ENCODE assay signal across 20 cellular contexts in genomic region chr11:104620991-104621390, GRCh38.
"Had no signal": no experiment of that assay in that cellular context is flagged by ENCODE, and none has a peak within 500 bp of the region (broad histone marks: within the 10 kb centered on the region; RNA-seq: fewer than 3 reads in every experiment).

No MANE protein-coding gene starts in this region.

- H3K4me1 ChIP-seq: esophagus muscularis mucosa, gastrocnemius medialis, psoas muscle, tibial artery had no signal

- H3K4me3 Mint-ChIP-seq: central memory CD8-positive, alpha-beta T cell; naive B cell; nephron had no signal

- H3K27me3 ChIP-seq: esophagus muscularis mucosa, gastrocnemius medialis, heart right ventricle, sigmoid colon, tibial artery had no signal

- H3K4me1 Mint-ChIP-seq: central memory CD8-positive, alpha-beta T cell; naive B cell; nephron had no signal

- H3K27me3 Mint-ChIP-seq: central memory CD8-positive, alpha-beta T cell; naive B cell had no signal

- H3K27ac Mint-ChIP-seq: naive B cell, nephron had no signal

- H3K9me3 ChIP-seq: esophagus muscularis mucosa, gastrocnemius medialis, lower lobe of right lung, psoas muscle, sigmoid colon, tibial artery had no signal

- ATAC-seq: gastrocnemius medialis; heart right ventricle; left cardiac atrium; lower lobe of right lung; psoas muscle; stimulated activated naive CD8-positive, alpha-beta T cell treated with anti-CD3 and anti-CD28 coated beads, Interleukin-15, Interleukin-2, amounts not matched to agents 100 U/mL and 50 U/mL, for 24 hours had no signal

- H3K27ac ChIP-seq: epithelial cell of prostate, esophagus muscularis mucosa, gastrocnemius medialis, heart right ventricle, left ventricle myocardium inferior, lower lobe of right lung, psoas muscle, sigmoid colon, tibial artery had no signal

- H3K36me3 ChIP-seq: esophagus muscularis mucosa, gastrocnemius medialis, heart right ventricle, left ventricle myocardium inferior, lower lobe of right lung, sigmoid colon, tibial artery had no signal

- H3K4me3 ChIP-seq: esophagus muscularis mucosa, gastrocnemius medialis, heart right ventricle, left ventricle myocardium inferior, lower lobe of right lung, psoas muscle, sigmoid colon, skin epidermis, tibial artery had no signal

- DNase-seq: cortex of kidney; effector memory CD4-positive, alpha-beta T cell; gastrocnemius medialis; heart right ventricle; islet precursor cell; left cardiac atrium; left ventricle myocardium inferior; lower lobe of right lung; mesenchymal stem cell; naive B cell; psoas muscle; sigmoid colon; stimulated activated CD4-positive, alpha-beta T cell treated with anti-CD3 and anti-CD28 coated beads, Interleukin-12 subunit alpha, Interleukin-12 subunit beta, amount 100 ng/mL, for 4 hours; stimulated activated naive CD8-positive, alpha-beta T cell treated with anti-CD3 and anti-CD28 coated beads, Interleukin-15, Interleukin-2, amounts not matched to agents 100 U/mL and 50 U/mL, for 24 hours; tibial artery had no signal
